Comparison of ENCODE assay signal across 26 cellular contexts in the genomic region with DNA sequence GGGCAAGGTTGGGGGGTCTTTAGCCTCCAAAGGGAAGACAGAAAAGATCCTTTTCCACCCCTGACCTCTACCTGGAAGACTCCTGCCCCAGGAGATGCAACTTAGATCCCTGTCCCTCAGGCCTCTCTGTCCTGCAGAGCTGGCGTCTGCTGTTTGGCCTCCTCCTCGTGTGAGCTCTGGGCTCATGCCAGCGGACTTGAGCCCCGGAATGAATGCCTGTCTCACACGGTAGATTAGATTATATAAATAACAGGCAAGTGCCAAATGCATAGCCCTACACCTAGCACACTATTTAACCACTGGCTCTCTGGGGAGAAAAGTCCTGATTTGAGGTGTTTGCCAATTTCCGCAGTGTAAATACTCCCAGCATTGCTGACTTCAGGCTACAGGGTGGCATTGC. TPM values are rescaled to one million over a fixed set of nuclear protein-coding genes. Genes with fewer than 3 reads are reported as not detected.
DNase-seq lines count a peak whose midpoint lies in the region; ATAC-seq, FAIRE-seq and TF ChIP-seq lines count a peak whose summit lies in the region.
"Had no signal": no experiment of that assay in that cellular context is flagged by ENCODE, and none has a peak within 500 bp of the region (broad histone marks: within the 10 kb centered on the region; RNA-seq: fewer than 3 reads in every experiment).

No MANE protein-coding gene starts in this region.

- H3K4me3 ChIP-seq in right atrium auricular region (no peak overlapping the region), pancreas (no peak overlapping the region)
- H3K4me3 ChIP-seq: cardiac muscle cell had no signal

- no peak for ATAC-seq in activated T-helper 17 cell treated with anti-CD3 and anti-CD28 coated beads, Interleukin-2, amount 50 U/mL, for 72 hours (replicated peaks)
- ATAC-seq in pancreas, result peak; percentile 24 to 45 (median 32)
- ATAC-seq: sciatic nerve had no signal

- intact Hi-C loops in activated CD4-positive, alpha-beta T cell treated with anti-CD3 and anti-CD28 coated beads, Interleukin-2, amount 10 ng/mL, durations not matched to agents 24 days and 14 days (cut with micrococcal nuclease), result no loop called here
- intact Hi-C loops in pancreas (cut with DNase I), result loop anchor here in 1 of 3 donors (10.0 kb wide), 1 partner anchor 122 kb away; no protein-coding TSS in a partner anchor

- WGBS in pancreas, 2 donors, result 22 to 29% methylated on average over 6 of the region's 6 CpGs

- TF ChIP-seq CTCF in right atrium auricular region (IDR thresholded peaks at IDR 0.05), result no peak
- no peak for TF ChIP-seq CTCF in pancreas (IDR thresholded peaks at IDR 0.05)

- FAIRE-seq in pancreas (lab: Jason Lieb, UNC), result no peak

- H3K27ac ChIP-seq in right atrium auricular region (peak overlapping the region; percentile 26 to 72), pancreas (peak overlapping the region in 1 of 4 donors; percentile 3)
- H3K27ac ChIP-seq: cardiac muscle cell had no signal

- no peaks in the 10 kb centered on the region for H3K9me3 Mint-ChIP-seq in activated CD4-positive, alpha-beta T cell treated with anti-CD3 and anti-CD28 coated beads, Interleukin-2, amount 10 ng/mL, durations not matched to agents 24 days and 14 days
- H3K9me3 Mint-ChIP-seq in activated T-helper 17 cell treated with anti-CD3 and anti-CD28 coated beads, Interleukin-2, amount 50 U/mL, for 72 hours, result no peaks in the 10 kb centered on the region
- H3K9me3 Mint-ChIP-seq: HFFc6; T-helper 2 cell treated with Interferon-gamma antibody and Interleukin-4, amounts not matched to agents 5 μg/mL and 100 μg/mL, for 36 hours had no signal

- H3K36me3 ChIP-seq in right atrium auricular region (no peaks in the 10 kb centered on the region), pancreas (no peaks in the 10 kb centered on the region)
- H3K36me3 ChIP-seq: cardiac muscle cell had no signal

- peaks cover 3% of the 10 kb centered on the region for H3K4me1 Mint-ChIP-seq in activated CD4-positive, alpha-beta T cell treated with anti-CD3 and anti-CD28 coated beads, Interleukin-2, amount 10 ng/mL, durations not matched to agents 24 days and 14 days
- H3K4me1 Mint-ChIP-seq in activated T-helper 17 cell treated with anti-CD3 and anti-CD28 coated beads, Interleukin-2, amount 50 U/mL, for 72 hours, result no peaks in the 10 kb centered on the region

- H3K4me1 ChIP-seq in right atrium auricular region (peaks cover 0 to 27% of the 10 kb centered on the region in 2 donors), pancreas (peaks cover 9 to 18% (median 11%) of the 10 kb centered on the region in 3 donors)

- H3K27me3 Mint-ChIP-seq in activated CD4-positive, alpha-beta T cell treated with anti-CD3 and anti-CD28 coated beads, Interleukin-2, amount 10 ng/mL, durations not matched to agents 24 days and 14 days, result peaks cover 42% of the 10 kb centered on the region
- H3K27me3 Mint-ChIP-seq in activated T-helper 17 cell treated with anti-CD3 and anti-CD28 coated beads, Interleukin-2, amount 50 U/mL, for 72 hours, result peaks cover 18% of the 10 kb centered on the region

- H3K9me3 ChIP-seq in right atrium auricular region, result no peaks in the 10 kb centered on the region
- H3K9me3 ChIP-seq in pancreas, result no peaks in the 10 kb centered on the region
- H3K9me3 ChIP-seq: SK-N-SH had no signal

- no peaks in the 10 kb centered on the region for H3K36me3 Mint-ChIP-seq in activated CD4-positive, alpha-beta T cell treated with anti-CD3 and anti-CD28 coated beads, Interleukin-2, amount 10 ng/mL, durations not matched to agents 24 days and 14 days (ENCODE audit: low read depth)
- no peaks in the 10 kb centered on the region for H3K36me3 Mint-ChIP-seq in activated T-helper 17 cell treated with anti-CD3 and anti-CD28 coated beads, Interleukin-2, amount 50 U/mL, for 72 hours (ENCODE audit: low read depth)

- no peak overlapping the region for H3K27ac Mint-ChIP-seq in activated CD4-positive, alpha-beta T cell treated with anti-CD3 and anti-CD28 coated beads, Interleukin-2, amount 10 ng/mL, durations not matched to agents 24 days and 14 days
- no peak overlapping the region for H3K27ac Mint-ChIP-seq in activated T-helper 17 cell treated with anti-CD3 and anti-CD28 coated beads, Interleukin-2, amount 50 U/mL, for 72 hours
- H3K27ac Mint-ChIP-seq: HFFc6; T-helper 2 cell treated with Interferon-gamma antibody and Interleukin-4, amounts not matched to agents 5 μg/mL and 100 μg/mL, for 36 hours had no signal

- no peak for DNase-seq in activated CD4-positive, alpha-beta T cell treated with anti-CD3 and anti-CD28 coated beads, Interleukin-2, amount 10 ng/mL, durations not matched to agents 24 days and 14 days
- no peak for DNase-seq in activated CD4-positive, alpha-beta T cell treated with anti-CD3 and anti-CD28 coated beads for 48 hours
- no peak for DNase-seq in right atrium auricular region (ENCODE audit: low spot score)
- DNase-seq in pancreas, result peak in 4 of 6 donors; percentile 61 to 84 (median 73)
- no peak for DNase-seq in stimulated activated CD4-positive, alpha-beta T cell treated with anti-CD3 and anti-CD28 coated beads, Interleukin-4, amount 100 ng/mL, for 4 hours
- no peak for DNase-seq in D341Med (ENCODE audit: low spot score)
- no peak for DNase-seq in NCI-H187 treated with DMSO at 0.1 percent for 48 hours (lab: John Stamatoyannopoulos, UW)
- DNase-seq: activated CD4-positive, alpha-beta T cell treated with anti-CD3 and anti-CD28 coated beads, Interleukin-2, amount 50 U/mL, for 4 hours; activated gamma-delta T cell; AML-193; amniotic stem cell; dorsolateral prefrontal cortex; HFFc6; NCI-H1048; NCI-H2029; SK-N-SH; stimulated activated CD4-positive, alpha-beta T cell treated with anti-CD3 and anti-CD28 coated beads, Interleukin-15, amount 100 ng/mL, for 24 hours; stimulated activated CD8-positive, alpha-beta memory T cell treated with anti-CD3 and anti-CD28 coated beads, Interleukin-4, amount 100 ng/mL, for 48 hours had no signal

- no peaks in the 10 kb centered on the region for H3K27me3 ChIP-seq in right atrium auricular region
- no peaks in the 10 kb centered on the region for H3K27me3 ChIP-seq in pancreas

- peak overlapping the region; percentile 70 for H3K4me3 Mint-ChIP-seq in activated CD4-positive, alpha-beta T cell treated with anti-CD3 and anti-CD28 coated beads, Interleukin-2, amount 10 ng/mL, durations not matched to agents 24 days and 14 days
- H3K4me3 Mint-ChIP-seq in activated T-helper 17 cell treated with anti-CD3 and anti-CD28 coated beads, Interleukin-2, amount 50 U/mL, for 72 hours, result peak overlapping the region; percentile 64
- H3K4me3 Mint-ChIP-seq: HFFc6 had no signal

RNA-seq across cellular contexts. Expression of gene WNK2, which starts 1.4 kb away (rescaled TPM):
- total RNA-seq in activated CD4-positive, alpha-beta T cell treated with anti-CD3 and anti-CD28 coated beads, Interleukin-2, amount 10 ng/mL, durations not matched to agents 24 days and 14 days, result 2.7 and 4.0 TPM in 2 replicates
- under 1 TPM; 0.39 to 0.93 TPM for total RNA-seq in activated T-helper 17 cell treated with anti-CD3 and anti-CD28 coated beads, Interleukin-2, amount 50 U/mL, for 72 hours
- total RNA-seq in right atrium auricular region (100 to 1,000 TPM in 1 of 2 donors, 10 to 100 TPM in 1; 61.4 to 132 TPM), pancreas (100 to 1,000 TPM in 1 of 6 donors, 10 to 100 TPM in 5; 53.5 to 114 (median 89.4) TPM)
- 100 to 1,000 TPM in 1 of 2 donors, 10 to 100 TPM in 1; 77.4 to 121 TPM for polyA plus RNA-seq in pancreas
- total RNA-seq: A172, HFFc6, LHCN-M2, osteocyte, RPMI7951 had no signal

RNA-seq across cellular contexts. Expression of gene NINJ1, which starts 48.5 kb away (rescaled TPM):
- total RNA-seq in activated CD4-positive, alpha-beta T cell treated with anti-CD3 and anti-CD28 coated beads, Interleukin-2, amount 10 ng/mL, durations not matched to agents 24 days and 14 days, result 103 and 110 TPM in 2 replicates
- 100 to 1,000 TPM in 1 of 2 donors, 10 to 100 TPM in 1; 56.0 to 197 TPM for total RNA-seq in activated T-helper 17 cell treated with anti-CD3 and anti-CD28 coated beads, Interleukin-2, amount 50 U/mL, for 72 hours
- total RNA-seq in right atrium auricular region, result 10 to 100 TPM; 65.5 to 89.4 TPM
- total RNA-seq in pancreas, result 10 to 100 TPM; 15.6 to 33.2 (median 19.3) TPM
- 10 to 100 TPM; 26.2 to 28.1 TPM for polyA plus RNA-seq in pancreas

Comparison
In these comparisons a context has a peak if more than half of its experiments do, and no peak if none do; other contexts are left out.
1. DNase-seq: peak in pancreas (4 of 6); none in activated CD4-positive, alpha-beta T cell treated with anti-CD3 and anti-CD28 coated beads, Interleukin-2, amount 10 ng/mL, durations not matched to agents 24 days and 14 days (single experiment), activated CD4-positive, alpha-beta T cell treated with anti-CD3 and anti-CD28 coated beads for 48 hours (single experiment), right atrium auricular region (single experiment), stimulated activated CD4-positive, alpha-beta T cell treated with anti-CD3 and anti-CD28 coated beads, Interleukin-4, amount 100 ng/mL, for 4 hours (0 of 2), D341Med (single experiment) and NCI-H187 treated with DMSO at 0.1 percent for 48 hours (single experiment).
2. RNA of gene WNK2, which starts 1.4 kb away (total RNA-seq): 61.4 to 132 TPM in right atrium auricular region and 53.5 to 114 TPM in pancreas; 2.7 to 4.0 TPM in activated CD4-positive, alpha-beta T cell treated with anti-CD3 and anti-CD28 coated beads, Interleukin-2, amount 10 ng/mL, durations not matched to agents 24 days and 14 days and 0.39 to 0.93 TPM in activated T-helper 17 cell treated with anti-CD3 and anti-CD28 coated beads, Interleukin-2, amount 50 U/mL, for 72 hours; every median in the first group is over 10 times any median in the second.